8 cellular contexts compared by ENCODE assay signal in the genomic region with DNA sequence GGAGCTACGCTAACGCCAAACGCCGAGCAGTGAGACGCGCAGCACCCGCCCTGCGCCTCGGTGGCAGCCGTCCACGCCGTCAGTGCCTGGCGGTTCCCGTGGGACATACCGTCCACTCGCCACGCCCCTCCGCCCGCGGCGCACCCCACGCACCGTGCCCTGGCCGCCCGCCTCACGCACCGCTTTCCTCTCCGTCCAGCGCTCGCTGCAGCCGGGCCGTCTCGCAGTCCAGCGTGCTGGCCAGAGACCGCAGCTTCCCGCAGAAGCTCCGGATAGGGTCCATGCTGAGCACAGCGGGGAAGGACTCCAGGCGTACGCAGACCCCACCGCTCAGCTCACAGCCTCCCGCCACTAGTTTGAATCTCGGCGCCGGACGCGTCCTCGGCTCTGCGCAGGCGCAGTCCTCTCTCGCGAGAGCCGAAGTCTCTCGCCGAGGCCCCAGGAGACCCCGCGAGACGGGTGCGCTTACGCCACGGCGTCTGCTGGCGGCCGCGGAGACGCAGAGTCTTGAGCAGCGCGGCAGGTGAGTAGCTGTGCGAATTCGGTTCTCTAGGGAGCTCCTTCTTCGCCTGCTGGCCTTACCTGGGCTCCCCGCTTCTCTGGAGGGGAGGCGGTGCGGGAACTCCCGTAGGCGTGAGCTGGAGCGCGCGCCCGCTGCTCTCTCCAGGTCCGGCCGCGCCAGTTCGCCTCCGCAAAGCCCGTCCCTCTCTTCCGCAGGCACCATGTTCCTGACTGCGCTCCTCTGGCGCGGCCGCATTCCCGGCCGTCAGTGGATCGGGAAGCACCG. TPM values are rescaled to one million over a fixed set of nuclear protein-coding genes. Genes with fewer than 3 reads are reported as not detected.
DNase-seq lines count a peak whose midpoint lies in the region; ATAC-seq and TF ChIP-seq lines count a peak whose summit lies in the region.

Gene MRPL57, plus strand, starts transcription at position 464 of the 787 bp plus-strand sequence. Its CDS starts 259 bp downstream, at position 723.
Gene SKA3, minus strand, starts transcription at position 358 of the 787 bp plus-strand sequence. Its CDS starts 75 bp downstream, at position 283.

- H2AFZ ChIP-seq in PC-3 (ENCODE audit: low read length), result peak within 1 kb of the TSS; percentile 82

- H3F3A ChIP-seq in PC-3 (ENCODE audit: low read length, unreplicated experiment), result no peaks in the 10 kb centered on the region

- POLR2A ChIA-PET in PC-3 (lab: Charles Lee; ENCODE audit: unreplicated experiment), result interaction anchor here (0.7 to 1.9 kb wide), 3 partner anchors 118 to 289 kb away, joined by 3 to 7 read pairs (median 3); no protein-coding TSS in a partner anchor

- H3K27me3 ChIP-seq in PC-3 (ENCODE audit: low read length) (no peaks in the 10 kb centered on the region), mucosa of stomach (ENCODE audit: control insufficient read depth, insufficient read depth, low read length) (no peaks in the 10 kb centered on the region)

- H3K4me1 ChIP-seq in PC-3 (ENCODE audit: insufficient read depth, low read length) (peaks cover 17% of the 10 kb centered on the region; the same call in 1 of the 2 replicates), mucosa of stomach (ENCODE audit: control insufficient read depth, insufficient read depth, low read length) (peaks cover 9% of the 10 kb centered on the region)

- peak; percentile 92 for DNase-seq in DMS153 treated with DMSO at 0.1 percent for 48 hours (lab: John Stamatoyannopoulos, UW; ENCODE audit: unreplicated experiment)
- DNase-seq in PC-3, result peak; percentile 96
- peak; percentile 94 for DNase-seq in activated T-cell treated with anti-CD3 and anti-CD28 coated beads, Interleukin-2, amount 50 U/mL, for 1 hour
- peak; percentile 95 to 96 for DNase-seq in erythroblast (lab: John Stamatoyannopoulos, UW)
- peak; percentile 90 to 91 for DNase-seq in stimulated activated CD8-positive, alpha-beta memory T cell treated with anti-CD3 and anti-CD28 coated beads, Interleukin-7, amount 100 ng/mL, for 1 hour (ENCODE audit: low read depth in 2 of 2)

- H3K27ac Mint-ChIP-seq in IgD-negative memory B cell, result peak within 1 kb of the TSS; percentile 96 to 97 (median 96)

- CTCF ChIA-PET in PC-3 (lab: Charles Lee), result no interaction called here

- H3K9ac ChIP-seq in PC-3 (ENCODE audit: low read length) (peak within 1 kb of the TSS; percentile 99), mucosa of stomach (ENCODE audit: low read length) (peak within 1 kb of the TSS; percentile 77)

- H3K9me3 ChIP-seq in PC-3 (ENCODE audit: low read length) (no peaks in the 10 kb centered on the region), mucosa of stomach (ENCODE audit: control insufficient read depth, low read length) (no peaks in the 10 kb centered on the region)

- H3K9me2 ChIP-seq in PC-3 (replicated peaks; ENCODE audit: low read length), result no peaks in the 10 kb centered on the region

- H3K9me3 Mint-ChIP-seq in IgD-negative memory B cell, result no peaks in the 10 kb centered on the region

- H3K4me3 ChIP-seq in PC-3 (ENCODE audit: low read length) (peak within 1 kb of the TSS; percentile 92), mucosa of stomach (ENCODE audit: low read length) (peak within 1 kb of the TSS; percentile 67)

- H3K4me2 ChIP-seq in PC-3 (ENCODE audit: low read length), result peak within 1 kb of the TSS; percentile 100

- H3K27me3 Mint-ChIP-seq in IgD-negative memory B cell, result no peaks in the 10 kb centered on the region

- BruUV-seq in PC-3 (replicated peaks; lab: Mats Ljungman, UMichigan), result no TSS peak

- H3K36me3 ChIP-seq in PC-3 (ENCODE audit: low read depth, low read length) (peaks cover 9% of the 10 kb centered on the region), mucosa of stomach (ENCODE audit: control insufficient read depth, insufficient read depth, low read length) (no peaks in the 10 kb centered on the region)

- TF ChIP-seq POLR2A in erythroblast (IDR thresholded peaks at IDR 0.05; ENCODE audit: low read length), result peak; percentile 98

- H3K27ac ChIP-seq in PC-3 (ENCODE audit: low read length), result peak within 1 kb of the TSS; percentile 81

- peak within 1 kb of the TSS; percentile 95 to 99 (median 98) for H3K4me3 Mint-ChIP-seq in IgD-negative memory B cell

- intact Hi-C loops in PC-3 (cut with micrococcal nuclease), result loop anchor here (1.0 kb wide), 1 partner anchor 161 kb away; no protein-coding TSS in a partner anchor

- H3K4me1 Mint-ChIP-seq in IgD-negative memory B cell, result peaks cover 5 to 14% (median 14%) of the 10 kb centered on the region in 3 donors

- no peaks in the 10 kb centered on the region for H3K36me3 Mint-ChIP-seq in IgD-negative memory B cell

- no peaks in the 10 kb centered on the region for H4K20me1 ChIP-seq in PC-3 (ENCODE audit: low read length)

- ATAC-seq in GM21529 (IDR thresholded peaks at IDR 0.05; ENCODE audit: unreplicated experiment) (peak; percentile 91), PC-3 (peak; percentile 87)

- TF ChIP-seq CTCF in PC-3 (conservative IDR thresholded peaks at IDR 0.05; ENCODE audit: low read depth, low read length), result no peak

- H3K79me2 ChIP-seq in PC-3 (ENCODE audit: low read length), result peaks cover 66% of the 10 kb centered on the region

RNA-seq across cellular contexts. Expression of gene MRPL57, which starts in this region (rescaled TPM):
- 41.1 TPM for polyA plus RNA-seq in IgD-negative memory B cell
- 56.4 and 92.3 TPM in 2 replicates for total RNA-seq in PC-3 (2014; rRNA removed)

RNA-seq across cellular contexts. Expression of gene SKA3, which starts in this region (rescaled TPM):
- polyA plus RNA-seq in IgD-negative memory B cell, result 0.43 TPM
- 29.0 and 32.4 TPM in 2 replicates for total RNA-seq in PC-3 (2014; rRNA removed)

Comparison
In these comparisons a context has a peak if more than half of its experiments do, and no peak if none do; other contexts are left out.
1. Peak in every context shown above with its lines: DNase-seq, ATAC-seq, H3K4me3 ChIP-seq and H3K27ac ChIP-seq.